Comparison of ENCODE assay signal across 9 cellular contexts in genomic region chr19:1169921-1170885, GRCh38. TPM values are rescaled to one million over a fixed set of nuclear protein-coding genes. Genes with fewer than 3 reads are reported as not detected.
A peak's percentile ranks its signal among the peaks of the same experiment; 100 is the strongest.
DNase-seq lines count a peak whose midpoint lies in the region; ATAC-seq and TF ChIP-seq lines count a peak whose summit lies in the region.
"Had no signal": no experiment of that assay in that cellular context is flagged by ENCODE, and none has a peak within 500 bp of the region (broad histone marks: within the 10 kb centered on the region; RNA-seq: fewer than 3 reads in every experiment).

No MANE protein-coding gene starts in this region.

- TF ChIP-seq CTCF in RWPE2 (IDR thresholded peaks at IDR 0.05; ENCODE audit: poor library complexity, severe bottlenecking) = no peak
- TF ChIP-seq CTCF in epithelial cell of proximal tubule (conservative IDR thresholded peaks at IDR 0.05; ENCODE audit: low read depth, low read length) = no peak
- no peak for TF ChIP-seq CTCF in GM13976 (IDR thresholded peaks at IDR 0.05; ENCODE audit: borderline replicate concordance, control extremely low read depth, extremely low read depth, insufficient read depth, missing control alignments)

- peak; percentile 43 for ATAC-seq in RWPE2 (ENCODE audit: low read depth)
- no peak for ATAC-seq in HG02852 (IDR thresholded peaks at IDR 0.05; ENCODE audit: unreplicated experiment)

- peaks cover 21% of the 10 kb centered on the region for H3K4me1 ChIP-seq in RWPE2 (ENCODE audit: insufficient read depth, poor library complexity, severe bottlenecking)

- H3K9me3 ChIP-seq in RWPE2 (ENCODE audit: severe bottlenecking) = no peaks in the 10 kb centered on the region

- H3K27me3 ChIP-seq in RWPE2 (ENCODE audit: insufficient read depth, poor library complexity, severe bottlenecking) = no peaks in the 10 kb centered on the region

- intact Hi-C loops in posterior cingulate gyrus (cut with DNase I) = loop anchor here (5.0 kb wide), 1 partner anchor 68 kb away; the partner anchor contains the start of gene GPX4

- H3K4me3 ChIP-seq in RWPE2 (ENCODE audit: severe bottlenecking) (peak overlapping the region; percentile 48), epithelial cell of proximal tubule (ENCODE audit: low read depth, low read length) (peak overlapping the region; percentile 6)

- in situ Hi-C loops in GM13976 (cut with MboI; ENCODE audit: low sequenced_read_pairs, unreplicated experiment) = no loop called here

- peak; percentile 86 for DNase-seq in COLO829 (ENCODE audit: low spot score)
- peak; percentile 91 for DNase-seq in RWPE2 (ENCODE audit: low spot score)
- DNase-seq in epithelial cell of proximal tubule (ENCODE audit: low read depth) = no peak
- DNase-seq in posterior cingulate gyrus = peak; percentile 45 to 98 (median 86)
- no peak for DNase-seq in AML-193 (lab: John Stamatoyannopoulos, UW)
- no peak for DNase-seq in GM13976 (ENCODE audit: low spot score)
- DNase-seq in NK-92 (lab: John Stamatoyannopoulos, UW; ENCODE audit: unreplicated experiment) = no peak
- DNase-seq: NCI-H524 treated with DMSO at 0.1 percent for 48 hours had no signal

- peaks cover 22% of the 10 kb centered on the region for H3K36me3 ChIP-seq in RWPE2 (ENCODE audit: low read depth)

- peak overlapping the region; percentile 95 for H3K27ac ChIP-seq in RWPE2 (ENCODE audit: poor library complexity, severe bottlenecking)

RNA-seq across cellular contexts. Expression of gene SBNO2, which starts 3.9 kb away (rescaled TPM):
- 56.2 and 66.1 TPM in 2 replicates for total RNA-seq in epithelial cell of proximal tubule

RNA-seq across cellular contexts. Expression of gene STK11, which starts 35.4 kb away (rescaled TPM):
- total RNA-seq in epithelial cell of proximal tubule = 80.4 and 96.9 TPM in 2 replicates

Comparison
In these comparisons a context has a peak if more than half of its experiments do, and no peak if none do; other contexts are left out.
1. DNase-seq: peak in COLO829 (single experiment), RWPE2 (single experiment) and posterior cingulate gyrus (10 of 10); none in epithelial cell of proximal tubule (single experiment), AML-193 (0 of 2), GM13976 (single experiment) and NK-92 (single experiment).